Comparison of ENCODE assay signal across 1 cellular context in genomic region chr12:121578230-121579189, GRCh38.
TF ChIP-seq lines count a peak whose summit lies in the region.

No MANE protein-coding gene starts in this region.

TF ChIP-seq in K562, 482 proteins besides CTCF, POLR2A, EP300 and RAD21 (continued from another document):
- TF ChIP-seq ZBTB33 (CRISPR knock-in tag; IDR thresholded peaks at IDR 0.05) (peak; percentile 86), CBX2 (IDR thresholded peaks at IDR 0.05; ENCODE audit: insufficient read depth, low read length, poor library complexity, severe bottlenecking) (no peak), PRPF4 (IDR thresholded peaks at IDR 0.05; ENCODE audit: insufficient read depth, low read depth, low read length, poor library complexity, severe bottlenecking) (peak; percentile 44), CEBPB (tag; IDR thresholded peaks at IDR 0.05) (peak; percentile 77), RBBP5 (IDR thresholded peaks at IDR 0.05; ENCODE audit: borderline replicate concordance, insufficient read depth, low read length, poor library complexity, severe bottlenecking) (no peak), HNRNPL (IDR thresholded peaks at IDR 0.05; ENCODE audit: low read depth, low read length) (peak; percentile 51; the same call in 1 of the 2 replicates), CEBPG (CRISPR knock-in tag; IDR thresholded peaks at IDR 0.05) (peak; percentile 65; the same call in 1 of the 2 replicates), CEBPG (tag; conservative IDR thresholded peaks at IDR 0.05 in 1 of 2, IDR thresholded peaks at IDR 0.05 in 1 of 2) (0 out of 4 replicates have a peak, but pooled peaks of 1 of the 2 experiments have one; percentile 8)
